In genomic region chr7:139430443-139430842, GRCh38 we compare ENCODE assay signal across 1 cellular context.
TF ChIP-seq lines count a peak whose summit lies in the region.

No MANE protein-coding gene starts in this region.

TF ChIP-seq in HCT116, 20 proteins besides CTCF, POLR2A, EP300 and RAD21 (continued from another document):
- TF ChIP-seq, protein P1, sequence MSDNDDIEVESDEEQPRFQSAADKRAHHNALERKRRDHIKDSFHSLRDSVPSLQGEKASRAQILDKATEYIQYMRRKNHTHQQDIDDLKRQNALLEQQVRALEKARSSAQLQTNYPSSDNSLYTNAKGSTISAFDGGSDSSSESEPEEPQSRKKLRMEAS (IDR thresholded peaks at IDR 0.05) = no peak
- TF ChIP-seq JUND (IDR thresholded peaks at IDR 0.05) (no peak), EZH2 (IDR thresholded peaks at IDR 0.05) (no peak), SIN3A (IDR thresholded peaks at IDR 0.05; ENCODE audit: low read depth) (no peak), EGR1 (IDR thresholded peaks at IDR 0.05; ENCODE audit: low read depth) (no peak), FOSL1 (IDR thresholded peaks at IDR 0.05; ENCODE audit: low read depth) (no peak), CBX3 (IDR thresholded peaks at IDR 0.05; ENCODE audit: low read depth) (no peak)
- TF ChIP-seq, protein P2, sequence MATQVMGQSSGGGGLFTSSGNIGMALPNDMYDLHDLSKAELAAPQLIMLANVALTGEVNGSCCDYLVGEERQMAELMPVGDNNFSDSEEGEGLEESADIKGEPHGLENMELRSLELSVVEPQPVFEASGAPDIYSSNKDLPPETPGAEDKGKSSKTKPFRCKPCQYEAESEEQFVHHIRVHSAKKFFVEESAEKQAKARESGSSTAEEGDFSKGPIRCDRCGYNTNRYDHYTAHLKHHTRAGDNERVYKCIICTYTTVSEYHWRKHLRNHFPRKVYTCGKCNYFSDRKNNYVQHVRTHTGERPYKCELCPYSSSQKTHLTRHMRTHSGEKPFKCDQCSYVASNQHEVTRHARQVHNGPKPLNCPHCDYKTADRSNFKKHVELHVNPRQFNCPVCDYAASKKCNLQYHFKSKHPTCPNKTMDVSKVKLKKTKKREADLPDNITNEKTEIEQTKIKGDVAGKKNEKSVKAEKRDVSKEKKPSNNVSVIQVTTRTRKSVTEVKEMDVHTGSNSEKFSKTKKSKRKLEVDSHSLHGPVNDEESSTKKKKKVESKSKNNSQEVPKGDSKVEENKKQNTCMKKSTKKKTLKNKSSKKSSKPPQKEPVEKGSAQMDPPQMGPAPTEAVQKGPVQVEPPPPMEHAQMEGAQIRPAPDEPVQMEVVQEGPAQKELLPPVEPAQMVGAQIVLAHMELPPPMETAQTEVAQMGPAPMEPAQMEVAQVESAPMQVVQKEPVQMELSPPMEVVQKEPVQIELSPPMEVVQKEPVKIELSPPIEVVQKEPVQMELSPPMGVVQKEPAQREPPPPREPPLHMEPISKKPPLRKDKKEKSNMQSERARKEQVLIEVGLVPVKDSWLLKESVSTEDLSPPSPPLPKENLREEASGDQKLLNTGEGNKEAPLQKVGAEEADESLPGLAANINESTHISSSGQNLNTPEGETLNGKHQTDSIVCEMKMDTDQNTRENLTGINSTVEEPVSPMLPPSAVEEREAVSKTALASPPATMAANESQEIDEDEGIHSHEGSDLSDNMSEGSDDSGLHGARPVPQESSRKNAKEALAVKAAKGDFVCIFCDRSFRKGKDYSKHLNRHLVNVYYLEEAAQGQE (IDR thresholded peaks at IDR 0.05; ENCODE audit: low read depth) = no peak
- TF ChIP-seq, protein P3, sequence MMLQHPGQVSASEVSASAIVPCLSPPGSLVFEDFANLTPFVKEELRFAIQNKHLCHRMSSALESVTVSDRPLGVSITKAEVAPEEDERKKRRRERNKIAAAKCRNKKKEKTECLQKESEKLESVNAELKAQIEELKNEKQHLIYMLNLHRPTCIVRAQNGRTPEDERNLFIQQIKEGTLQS (IDR thresholded peaks at IDR 0.05) = no peak
